1 cellular context compared by ENCODE assay signal in genomic region chr22:21902296-21903087, GRCh38.
TF ChIP-seq lines count a peak whose summit lies in the region.

No MANE protein-coding gene starts in this region.

TF ChIP-seq in HepG2, 621 proteins besides CTCF, POLR2A, EP300 and RAD21:
- TF ChIP-seq CEBPG (CRISPR knock-in tag; IDR thresholded peaks at IDR 0.05), result peak; percentile 89
- 0 out of 2 replicates have a peak, but pooled peaks have one; percentile 35 for TF ChIP-seq SAP130 (CRISPR knock-in tag; IDR thresholded peaks at IDR 0.05; ENCODE audit: low read depth)
- TF ChIP-seq FOSL1 (CRISPR knock-in tag; IDR thresholded peaks at IDR 0.05; ENCODE audit: borderline replicate concordance), result no peak
- TF ChIP-seq ISX (CRISPR knock-in tag; conservative IDR thresholded peaks at IDR 0.05), result no peak
- peak; percentile 36; the same call in 1 of the 2 replicates for TF ChIP-seq GATAD2A (CRISPR knock-in tag; IDR thresholded peaks at IDR 0.05)
- TF ChIP-seq, protein P1, sequence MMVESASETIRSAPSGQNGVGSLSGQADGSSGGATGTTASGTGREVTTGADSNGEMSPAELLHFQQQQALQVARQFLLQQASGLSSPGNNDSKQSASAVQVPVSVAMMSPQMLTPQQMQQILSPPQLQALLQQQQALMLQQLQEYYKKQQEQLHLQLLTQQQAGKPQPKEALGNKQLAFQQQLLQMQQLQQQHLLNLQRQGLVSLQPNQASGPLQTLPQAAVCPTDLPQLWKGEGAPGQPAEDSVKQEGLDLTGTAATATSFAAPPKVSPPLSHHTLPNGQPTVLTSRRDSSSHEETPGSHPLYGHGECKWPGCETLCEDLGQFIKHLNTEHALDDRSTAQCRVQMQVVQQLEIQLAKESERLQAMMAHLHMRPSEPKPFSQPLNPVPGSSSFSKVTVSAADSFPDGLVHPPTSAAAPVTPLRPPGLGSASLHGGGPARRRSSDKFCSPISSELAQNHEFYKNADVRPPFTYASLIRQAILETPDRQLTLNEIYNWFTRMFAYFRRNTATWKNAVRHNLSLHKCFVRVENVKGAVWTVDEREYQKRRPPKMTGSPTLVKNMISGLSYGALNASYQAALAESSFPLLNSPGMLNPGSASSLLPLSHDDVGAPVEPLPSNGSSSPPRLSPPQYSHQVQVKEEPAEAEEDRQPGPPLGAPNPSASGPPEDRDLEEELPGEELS (CRISPR knock-in tag; IDR thresholded peaks at IDR 0.05), result peak; percentile 16; the same call in 1 of the 2 replicates
- no peak for TF ChIP-seq ZFP62 (CRISPR knock-in tag; IDR thresholded peaks at IDR 0.05)
- no peak for TF ChIP-seq ZNF496 (CRISPR knock-in tag; IDR thresholded peaks at IDR 0.05; ENCODE audit: insufficient replicate concordance)
- TF ChIP-seq ZNF20 (CRISPR knock-in tag; IDR thresholded peaks at IDR 0.05), result 0 out of 2 replicates have a peak, but pooled peaks have one; percentile 49
- no peak for TF ChIP-seq DR1 (CRISPR knock-in tag; IDR thresholded peaks at IDR 0.05)
- TF ChIP-seq FOXP1 (IDR thresholded peaks at IDR 0.05), result no peak
- 0 out of 2 replicates have a peak, but pooled peaks have one; percentile 28 for TF ChIP-seq FOXP1 (CRISPR knock-in tag; IDR thresholded peaks at IDR 0.05)
- peak; percentile 58; the same call in 1 of the 2 replicates for TF ChIP-seq TBX2 (CRISPR knock-in tag; IDR thresholded peaks at IDR 0.05; ENCODE audit: borderline replicate concordance)
- TF ChIP-seq PITX1 (CRISPR knock-in tag; IDR thresholded peaks at IDR 0.05), result no peak
- TF ChIP-seq, protein P2, sequence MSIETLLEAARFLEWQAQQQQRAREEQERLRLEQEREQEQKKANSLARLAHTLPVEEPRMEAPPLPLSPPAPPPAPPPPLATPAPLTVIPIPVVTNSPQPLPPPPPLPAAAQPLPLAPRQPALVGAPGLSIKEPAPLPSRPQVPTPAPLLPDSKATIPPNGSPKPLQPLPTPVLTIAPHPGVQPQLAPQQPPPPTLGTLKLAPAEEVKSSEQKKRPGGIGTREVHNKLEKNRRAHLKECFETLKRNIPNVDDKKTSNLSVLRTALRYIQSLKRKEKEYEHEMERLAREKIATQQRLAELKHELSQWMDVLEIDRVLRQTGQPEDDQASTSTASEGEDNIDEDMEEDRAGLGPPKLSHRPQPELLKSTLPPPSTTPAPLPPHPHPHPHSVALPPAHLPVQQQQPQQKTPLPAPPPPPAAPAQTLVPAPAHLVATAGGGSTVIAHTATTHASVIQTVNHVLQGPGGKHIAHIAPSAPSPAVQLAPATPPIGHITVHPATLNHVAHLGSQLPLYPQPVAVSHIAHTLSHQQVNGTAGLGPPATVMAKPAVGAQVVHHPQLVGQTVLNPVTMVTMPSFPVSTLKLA (IDR thresholded peaks at IDR 0.05), result no peak
- 0 out of 2 replicates have a peak, but pooled peaks have one; percentile 13 for TF ChIP-seq SOX5 (CRISPR knock-in tag; IDR thresholded peaks at IDR 0.05; ENCODE audit: borderline replicate concordance)
- no peak for TF ChIP-seq ZNF326 (CRISPR knock-in tag; IDR thresholded peaks at IDR 0.05; ENCODE audit: borderline replicate concordance)
- no peak for TF ChIP-seq MED13 (CRISPR knock-in tag; IDR thresholded peaks at IDR 0.05)
- TF ChIP-seq FOXO1 (CRISPR knock-in tag; IDR thresholded peaks at IDR 0.05), result no peak; the same call in 1 of the 2 replicates
- TF ChIP-seq, protein P3, sequence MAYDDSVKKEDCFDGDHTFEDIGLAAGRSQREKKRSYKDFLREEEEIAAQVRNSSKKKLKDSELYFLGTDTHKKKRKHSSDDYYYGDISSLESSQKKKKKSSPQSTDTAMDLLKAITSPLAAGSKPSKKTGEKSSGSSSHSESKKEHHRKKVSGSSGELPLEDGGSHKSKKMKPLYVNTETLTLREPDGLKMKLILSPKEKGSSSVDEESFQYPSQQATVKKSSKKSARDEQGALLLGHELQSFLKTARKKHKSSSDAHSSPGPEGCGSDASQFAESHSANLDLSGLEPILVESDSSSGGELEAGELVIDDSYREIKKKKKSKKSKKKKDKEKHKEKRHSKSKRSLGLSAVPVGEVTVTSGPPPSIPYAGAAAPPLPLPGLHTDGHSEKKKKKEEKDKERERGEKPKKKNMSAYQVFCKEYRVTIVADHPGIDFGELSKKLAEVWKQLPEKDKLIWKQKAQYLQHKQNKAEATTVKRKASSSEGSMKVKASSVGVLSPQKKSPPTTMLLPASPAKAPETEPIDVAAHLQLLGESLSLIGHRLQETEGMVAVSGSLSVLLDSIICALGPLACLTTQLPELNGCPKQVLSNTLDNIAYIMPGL (CRISPR knock-in tag; IDR thresholded peaks at IDR 0.05; ENCODE audit: borderline replicate concordance in 1 of 2, low read depth in 1 of 2), result no peak
- TF ChIP-seq SP5 (CRISPR knock-in tag; IDR thresholded peaks at IDR 0.05; ENCODE audit: borderline replicate concordance, low read depth), result peak; percentile 20; the same call in 1 of the 2 replicates
- no peak for TF ChIP-seq ZNF296 (CRISPR knock-in tag; conservative IDR thresholded peaks at IDR 0.05)
- no peak for TF ChIP-seq NR2F1 (CRISPR knock-in tag; IDR thresholded peaks at IDR 0.05)
- no peak for TF ChIP-seq NR1H2 (CRISPR knock-in tag; IDR thresholded peaks at IDR 0.05; ENCODE audit: borderline replicate concordance, low read depth)
- no peak for TF ChIP-seq ZNF670 (CRISPR knock-in tag; IDR thresholded peaks at IDR 0.05; ENCODE audit: borderline replicate concordance)
- 0 out of 2 replicates have a peak, but pooled peaks have one; percentile 24 for TF ChIP-seq PHF21A (CRISPR knock-in tag; IDR thresholded peaks at IDR 0.05)
- no peak for TF ChIP-seq LCORL (IDR thresholded peaks at IDR 0.05)
- TF ChIP-seq LCORL (CRISPR knock-in tag; IDR thresholded peaks at IDR 0.05), result peak; percentile 21; the same call in 1 of the 2 replicates
- peak; percentile 76; the same call in 1 of the 2 replicates for TF ChIP-seq CEBPB (IDR thresholded peaks at IDR 0.05; ENCODE audit: borderline replicate concordance, low read depth, low read length)
- TF ChIP-seq ZNF263 (CRISPR knock-in tag; IDR thresholded peaks at IDR 0.05), result peak; percentile 62
- TF ChIP-seq TEAD3 (CRISPR knock-in tag; optimal IDR thresholded peaks at IDR 0.05; ENCODE audit: borderline replicate concordance), result peak; percentile 57
- 0 out of 2 replicates have a peak, but pooled peaks have one; percentile 13 for TF ChIP-seq FOSL2 (CRISPR knock-in tag; IDR thresholded peaks at IDR 0.05)
- no peak for TF ChIP-seq SOX6 (IDR thresholded peaks at IDR 0.05)
- peak; percentile 49; the same call in 1 of the 2 replicates for TF ChIP-seq SOX6 (CRISPR knock-in tag; IDR thresholded peaks at IDR 0.05)
- 0 out of 2 replicates have a peak, but pooled peaks have one; percentile 26 for TF ChIP-seq HMG20B (CRISPR knock-in tag; conservative IDR thresholded peaks at IDR 0.05)
- TF ChIP-seq BRD4 (CRISPR knock-in tag; IDR thresholded peaks at IDR 0.05), result no peak
- TF ChIP-seq TGIF2 (CRISPR knock-in tag; IDR thresholded peaks at IDR 0.05), result 0 out of 2 replicates have a peak, but pooled peaks have one; percentile 35
- TF ChIP-seq SALL1 (CRISPR knock-in tag; IDR thresholded peaks at IDR 0.05), result peak; percentile 70
- no peak for TF ChIP-seq MAF1 (CRISPR knock-in tag; IDR thresholded peaks at IDR 0.05; ENCODE audit: borderline replicate concordance)
- no peak for TF ChIP-seq SOX13 (IDR thresholded peaks at IDR 0.05)
- TF ChIP-seq SOX13 (CRISPR knock-in tag; conservative IDR thresholded peaks at IDR 0.05 in 1 of 2, IDR thresholded peaks at IDR 0.05 in 1 of 2), result peak in 1 of 2 experiments; percentile 19; a peak in 1 of 4 replicates
- TF ChIP-seq, protein P4, sequence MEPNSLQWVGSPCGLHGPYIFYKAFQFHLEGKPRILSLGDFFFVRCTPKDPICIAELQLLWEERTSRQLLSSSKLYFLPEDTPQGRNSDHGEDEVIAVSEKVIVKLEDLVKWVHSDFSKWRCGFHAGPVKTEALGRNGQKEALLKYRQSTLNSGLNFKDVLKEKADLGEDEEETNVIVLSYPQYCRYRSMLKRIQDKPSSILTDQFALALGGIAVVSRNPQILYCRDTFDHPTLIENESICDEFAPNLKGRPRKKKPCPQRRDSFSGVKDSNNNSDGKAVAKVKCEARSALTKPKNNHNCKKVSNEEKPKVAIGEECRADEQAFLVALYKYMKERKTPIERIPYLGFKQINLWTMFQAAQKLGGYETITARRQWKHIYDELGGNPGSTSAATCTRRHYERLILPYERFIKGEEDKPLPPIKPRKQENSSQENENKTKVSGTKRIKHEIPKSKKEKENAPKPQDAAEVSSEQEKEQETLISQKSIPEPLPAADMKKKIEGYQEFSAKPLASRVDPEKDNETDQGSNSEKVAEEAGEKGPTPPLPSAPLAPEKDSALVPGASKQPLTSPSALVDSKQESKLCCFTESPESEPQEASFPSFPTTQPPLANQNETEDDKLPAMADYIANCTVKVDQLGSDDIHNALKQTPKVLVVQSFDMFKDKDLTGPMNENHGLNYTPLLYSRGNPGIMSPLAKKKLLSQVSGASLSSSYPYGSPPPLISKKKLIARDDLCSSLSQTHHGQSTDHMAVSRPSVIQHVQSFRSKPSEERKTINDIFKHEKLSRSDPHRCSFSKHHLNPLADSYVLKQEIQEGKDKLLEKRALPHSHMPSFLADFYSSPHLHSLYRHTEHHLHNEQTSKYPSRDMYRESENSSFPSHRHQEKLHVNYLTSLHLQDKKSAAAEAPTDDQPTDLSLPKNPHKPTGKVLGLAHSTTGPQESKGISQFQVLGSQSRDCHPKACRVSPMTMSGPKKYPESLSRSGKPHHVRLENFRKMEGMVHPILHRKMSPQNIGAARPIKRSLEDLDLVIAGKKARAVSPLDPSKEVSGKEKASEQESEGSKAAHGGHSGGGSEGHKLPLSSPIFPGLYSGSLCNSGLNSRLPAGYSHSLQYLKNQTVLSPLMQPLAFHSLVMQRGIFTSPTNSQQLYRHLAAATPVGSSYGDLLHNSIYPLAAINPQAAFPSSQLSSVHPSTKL (CRISPR knock-in tag; IDR thresholded peaks at IDR 0.05), result peak; percentile 43
- peak; percentile 56; the same call in 1 of the 2 replicates for TF ChIP-seq BHLHE40 (IDR thresholded peaks at IDR 0.05; ENCODE audit: low read length)
- TF ChIP-seq ZNF331 (CRISPR knock-in tag; IDR thresholded peaks at IDR 0.05), result 0 out of 2 replicates have a peak, but pooled peaks have one; percentile 21
- no peak for TF ChIP-seq ZFY (CRISPR knock-in tag; IDR thresholded peaks at IDR 0.05)
- no peak for TF ChIP-seq ZFP41 (CRISPR knock-in tag; IDR thresholded peaks at IDR 0.05; ENCODE audit: borderline replicate concordance)
- 0 out of 2 replicates have a peak, but pooled peaks have one; percentile 41 for TF ChIP-seq POGK (CRISPR knock-in tag; conservative IDR thresholded peaks at IDR 0.05)
- no peak for TF ChIP-seq ESRRA (CRISPR knock-in tag; IDR thresholded peaks at IDR 0.05; ENCODE audit: low read depth)
- TF ChIP-seq ZNF3 (CRISPR knock-in tag; IDR thresholded peaks at IDR 0.05), result no peak
- TF ChIP-seq DMAP1 (CRISPR knock-in tag; IDR thresholded peaks at IDR 0.05), result no peak
- TF ChIP-seq NR2F6 (IDR thresholded peaks at IDR 0.05), result no peak
- 0 out of 2 replicates have a peak, but pooled peaks have one; percentile 37 for TF ChIP-seq NR2F6 (CRISPR knock-in tag; IDR thresholded peaks at IDR 0.05)
- TF ChIP-seq HNF4A (CRISPR knock-in tag; IDR thresholded peaks at IDR 0.05), result peak; percentile 31
